9 cellular contexts compared by ENCODE assay signal in the genomic region with DNA sequence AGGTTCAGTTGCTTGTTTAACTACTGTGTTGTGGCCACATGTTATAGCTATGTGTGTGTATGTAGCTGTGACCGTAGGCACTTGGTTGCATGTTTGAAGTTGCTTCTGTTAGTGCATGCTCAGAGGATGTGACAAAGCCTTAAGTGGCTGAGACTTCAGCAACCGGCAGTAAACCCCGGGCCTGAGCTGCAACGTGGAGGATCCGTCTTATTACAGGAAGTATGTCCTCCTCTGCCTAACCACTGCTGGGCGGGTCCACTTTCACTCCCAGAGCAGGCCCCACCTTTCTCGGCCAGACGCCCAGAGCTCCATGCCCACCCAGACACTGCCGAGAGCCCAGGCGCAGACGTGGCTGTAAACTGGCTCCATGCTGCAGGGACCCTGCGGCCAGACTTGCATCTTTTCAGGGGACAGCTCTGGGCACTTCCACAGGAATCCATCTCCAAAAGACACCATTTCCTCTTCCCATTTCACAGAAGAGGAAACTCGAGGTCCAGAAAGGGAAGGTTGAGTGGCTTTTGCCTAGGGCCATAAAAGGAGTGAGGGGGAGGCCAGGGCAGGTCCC. TPM values are rescaled to one million over a fixed set of nuclear protein-coding genes. Genes with fewer than 3 reads are reported as not detected.
DNase-seq lines count a peak whose midpoint lies in the region; ATAC-seq and TF ChIP-seq lines count a peak whose summit lies in the region.
"Had no signal": no experiment of that assay in that cellular context is flagged by ENCODE, and none has a peak within 500 bp of the region (broad histone marks: within the 10 kb centered on the region; RNA-seq: fewer than 3 reads in every experiment).

No MANE protein-coding gene starts in this region.

- peak overlapping the region; percentile 35 for H3K9ac ChIP-seq in muscle layer of colon (ENCODE audit: low read length)
- H3K9ac ChIP-seq: parathyroid adenoma had no signal

- WGBS in tibial nerve, 2 donors: 5 to 8% methylated on average over 5 to 13 of the region's 13 CpGs

- no peak for ATAC-seq in GM18505 (IDR thresholded peaks at IDR 0.05; ENCODE audit: unreplicated experiment)

- peak overlapping the region; percentile 32 to 80 for H3K4me3 ChIP-seq in muscle layer of colon (ENCODE audit: low read depth in 1 of 2, low read length in 2 of 2)
- H3K4me3 ChIP-seq in tibial nerve: peak overlapping the region in 1 of 4 donors; percentile 9

- no peak for TF ChIP-seq POLR2A in tibial nerve (IDR thresholded peaks at IDR 0.05)
- TF ChIP-seq POLR2A in GM18505 (IDR thresholded peaks at IDR 0.05; ENCODE audit: borderline replicate concordance, extremely low read depth, insufficient read depth, insufficient read length): no peak

- H3K36me3 ChIP-seq in muscle layer of colon (ENCODE audit: insufficient read depth, low read length): peaks cover 4% of the 10 kb centered on the region
- peaks cover 0 to 2% (median 0%) of the 10 kb centered on the region in 3 donors for H3K36me3 ChIP-seq in tibial nerve

- peak overlapping the region; percentile 96 for H3K27ac ChIP-seq in VCaP
- H3K27ac ChIP-seq in muscle layer of colon (ENCODE audit: low read depth, low read length): peak overlapping the region; percentile 94
- H3K27ac ChIP-seq in tibial nerve: peak overlapping the region in 3 of 4 donors; percentile 71 to 79 (median 77)
- H3K27ac ChIP-seq: parathyroid adenoma had no signal

- peaks cover 37% of the 10 kb centered on the region for H3K4me1 ChIP-seq in muscle layer of colon (ENCODE audit: insufficient read depth, low read length)
- peaks cover 0 to 42% (median 22%) of the 10 kb centered on the region in 4 donors for H3K4me1 ChIP-seq in tibial nerve
- H3K4me1 ChIP-seq: parathyroid adenoma had no signal

- no peaks in the 10 kb centered on the region for H3K27me3 ChIP-seq in muscle layer of colon (ENCODE audit: control insufficient read depth in 1 of 2, insufficient read depth in 2 of 2, low read length in 2 of 2)
- H3K27me3 ChIP-seq in tibial nerve: no peaks in the 10 kb centered on the region

- TF ChIP-seq CTCF in VCaP (conservative IDR thresholded peaks at IDR 0.05): no peak
- no peak for TF ChIP-seq CTCF in tibial nerve (IDR thresholded peaks at IDR 0.05)

- H3K9me3 ChIP-seq in muscle layer of colon (ENCODE audit: low read length) (no peaks in the 10 kb centered on the region), tibial nerve (no peaks in the 10 kb centered on the region)

- TF ChIP-seq EP300 in tibial nerve (IDR thresholded peaks at IDR 0.05): no peak

- peak; percentile 66 for DNase-seq in LHCN-M2 (ENCODE audit: low read depth)
- DNase-seq in dedifferentiated amniotic fluid mesenchymal stem cell (ENCODE audit: extremely low spot score): peak; percentile 35
- DNase-seq in tibial nerve (ENCODE audit: low spot score in 2 of 2): peak; percentile 46 to 53
- no peak for DNase-seq in germinal center (ENCODE audit: low spot score)
- no peak for DNase-seq in iPS-NIHi11 (ENCODE audit: low spot score)

RNA-seq across cellular contexts. Expression of gene TCEA3, which starts 2.2 kb away (rescaled TPM):
- total RNA-seq in LHCN-M2 (2014; rRNA removed) (1.5 TPM in 2 replicates), tibial nerve (10 to 100 TPM; 21.0 to 48.5 (median 38.8) TPM)
- polyA plus RNA-seq in LHCN-M2 (2012): 3.5 TPM

RNA-seq across cellular contexts. Expression of gene ZNF436, which starts 52.8 kb away (rescaled TPM):
- total RNA-seq in LHCN-M2 (2014; rRNA removed) (10.8 and 13.4 TPM in 2 replicates), tibial nerve (10 to 100 TPM; 22.8 to 35.0 (median 30.2) TPM)
- polyA plus RNA-seq in LHCN-M2 (2012): 5.6 TPM

Comparison
In these comparisons a context has a peak if more than half of its experiments do, and no peak if none do; other contexts are left out.
1. DNase-seq: peak in LHCN-M2 (single experiment), dedifferentiated amniotic fluid mesenchymal stem cell (single experiment) and tibial nerve (2 of 2); none in germinal center (single experiment) and iPS-NIHi11 (single experiment).
2. Peak in every context shown above with its lines, with median percentiles within 50 percentile points of each other: H3K27ac ChIP-seq.